11 cellular contexts compared by ENCODE assay signal in genomic region chr3:171875923-171876412, GRCh38. TPM values are rescaled to one million over a fixed set of nuclear protein-coding genes. Genes with fewer than 3 reads are reported as not detected.
DNase-seq lines count a peak whose midpoint lies in the region; ATAC-seq and TF ChIP-seq lines count a peak whose summit lies in the region.
"Had no signal": no experiment of that assay in that cellular context is flagged by ENCODE, and none has a peak within 500 bp of the region (broad histone marks: within the 10 kb centered on the region; RNA-seq: fewer than 3 reads in every experiment).

No MANE protein-coding gene starts in this region.

- peak overlapping the region; percentile 35 for H3K27ac ChIP-seq in C4-2B

- TF ChIP-seq CTCF in C4-2B (conservative IDR thresholded peaks at IDR 0.05) (no peak), epithelial cell of esophagus (IDR thresholded peaks at IDR 0.05; ENCODE audit: insufficient read depth, low read depth, low read length, missing control alignments) (no peak), omental fat pad (IDR thresholded peaks at IDR 0.05) (no peak)

- H3K4me3 ChIP-seq in epithelial cell of esophagus (ENCODE audit: low read length), result no peak overlapping the region
- H3K4me3 ChIP-seq: stomach had no signal

- peak; percentile 39 for ATAC-seq in omental fat pad (ENCODE audit: low FRiP score)
- ATAC-seq in HG03469 (IDR thresholded peaks at IDR 0.05; ENCODE audit: unreplicated experiment), result no peak

- DNase-seq in NCI-H510A (lab: John Stamatoyannopoulos, UW) (peak; percentile 50), epithelial cell of esophagus (ENCODE audit: low read depth) (peak; percentile 63), omental fat pad (ENCODE audit: low spot score) (no peak), NCI-H524 treated with DMSO at 0.1 percent for 48 hours (lab: John Stamatoyannopoulos, UW) (no peak), SHP77 treated with DMSO at 0.1 percent for 48 hours (lab: John Stamatoyannopoulos, UW) (no peak), NAMALWA (ENCODE audit: low spot score) (no peak)
- DNase-seq: immature natural killer cell, NCI-H187, stomach had no signal

RNA-seq across cellular contexts. Expression of gene TMEM212, which starts 32.8 kb away (rescaled TPM):
- not detected for total RNA-seq in omental fat pad
- total RNA-seq: stomach had no signal

Comparison
In these comparisons a context has a peak if more than half of its experiments do, and no peak if none do; other contexts are left out.
1. DNase-seq: peak in NCI-H510A (single experiment) and epithelial cell of esophagus (single experiment); none in omental fat pad (single experiment), NCI-H524 treated with DMSO at 0.1 percent for 48 hours (single experiment), SHP77 treated with DMSO at 0.1 percent for 48 hours (single experiment) and NAMALWA (single experiment).